ENCODE assay signal across 21 cellular contexts in genomic region chr10:132113206-132113605, GRCh38. TPM values are rescaled to one million over a fixed set of nuclear protein-coding genes. Genes with fewer than 3 reads are reported as not detected.
A peak's percentile ranks its signal among the peaks of the same experiment; 100 is the strongest.
DNase-seq lines count a peak whose midpoint lies in the region; ATAC-seq and TF ChIP-seq lines count a peak whose summit lies in the region.
"Had no signal": no experiment of that assay in that cellular context is flagged by ENCODE, and none has a peak within 500 bp of the region (broad histone marks: within the 10 kb centered on the region; RNA-seq: fewer than 3 reads in every experiment).

No MANE protein-coding gene starts in this region.

- H3K9me3 ChIP-seq in lower lobe of right lung, result no peaks in the 10 kb centered on the region
- H3K9me3 ChIP-seq: A549, breast epithelium, psoas muscle, thoracic aorta had no signal

- no peak overlapping the region for H3K4me3 ChIP-seq in lower lobe of right lung
- H3K4me3 ChIP-seq: A549, breast epithelium, psoas muscle, thoracic aorta had no signal

- H3K4me1 ChIP-seq in lower lobe of right lung, result no peaks in the 10 kb centered on the region
- H3K4me1 ChIP-seq: A549, breast epithelium, psoas muscle had no signal

- DNase-seq in activated effector memory CD4-positive, alpha-beta T cell treated with anti-CD3 and anti-CD28 coated beads, Interleukin-2, amount 50 U/mL, for 16 hours, result peak; percentile 50
- no peak for DNase-seq in activated effector memory CD4-positive, alpha-beta T cell treated with Interleukin-2 at 50 U/mL for 16 hours
- DNase-seq in amygdala (lab: John Stamatoyannopoulos, UW) (peak in 29 of 56 donors; percentile 13 to 75 (median 42)), lower lobe of right lung (peak; percentile 14), superior temporal gyrus (ENCODE audit: extremely low spot score) (peak; percentile 75)
- DNase-seq: activated CD4-positive, alpha-beta T cell treated with anti-CD3 and anti-CD28 coated beads, Interleukin-2, amount 10 ng/mL, durations not matched to agents 24 days and 14 days; activated T-cell treated with anti-CD3 and anti-CD28 coated beads for 4 hours; DMS153; glutamatergic neuron; naive thymus-derived CD4-positive, alpha-beta T cell; NCI-H1436; NCI-H226; psoas muscle had no signal

- no peaks in the 10 kb centered on the region for H3K27me3 ChIP-seq in lower lobe of right lung (ENCODE audit: low read depth)
- H3K27me3 ChIP-seq: breast epithelium had no signal

- no peak for ATAC-seq in lower lobe of right lung
- ATAC-seq in HG02885 (IDR thresholded peaks at IDR 0.05; ENCODE audit: poor library complexity, unreplicated experiment), result no peak
- no peak for ATAC-seq in GM19395 (IDR thresholded peaks at IDR 0.05; ENCODE audit: unreplicated experiment)
- ATAC-seq in GM21786 (IDR thresholded peaks at IDR 0.05; ENCODE audit: unreplicated experiment), result no peak
- ATAC-seq: A549; naive thymus-derived CD4-positive, alpha-beta T cell; psoas muscle had no signal

- TF ChIP-seq CTCF in lower lobe of right lung (IDR thresholded peaks at IDR 0.05), result no peak

- intact Hi-C loops in lower lobe of right lung (cut with DNase I), result no loop called here

- no peak overlapping the region for H3K27ac ChIP-seq in lower lobe of right lung
- H3K27ac ChIP-seq: A549, breast epithelium, C4-2B, psoas muscle, thoracic aorta had no signal

- H3K36me3 ChIP-seq in lower lobe of right lung, result no peaks in the 10 kb centered on the region
- H3K36me3 ChIP-seq: breast epithelium, thoracic aorta had no signal

RNA-seq across cellular contexts. Expression of gene JAKMIP3, which starts 47.5 kb away (rescaled TPM):
- total RNA-seq in lower lobe of right lung, result 0.18 TPM
- total RNA-seq: RPMI7951 had no signal
